8 cellular contexts compared by ENCODE assay signal in the genomic region with DNA sequence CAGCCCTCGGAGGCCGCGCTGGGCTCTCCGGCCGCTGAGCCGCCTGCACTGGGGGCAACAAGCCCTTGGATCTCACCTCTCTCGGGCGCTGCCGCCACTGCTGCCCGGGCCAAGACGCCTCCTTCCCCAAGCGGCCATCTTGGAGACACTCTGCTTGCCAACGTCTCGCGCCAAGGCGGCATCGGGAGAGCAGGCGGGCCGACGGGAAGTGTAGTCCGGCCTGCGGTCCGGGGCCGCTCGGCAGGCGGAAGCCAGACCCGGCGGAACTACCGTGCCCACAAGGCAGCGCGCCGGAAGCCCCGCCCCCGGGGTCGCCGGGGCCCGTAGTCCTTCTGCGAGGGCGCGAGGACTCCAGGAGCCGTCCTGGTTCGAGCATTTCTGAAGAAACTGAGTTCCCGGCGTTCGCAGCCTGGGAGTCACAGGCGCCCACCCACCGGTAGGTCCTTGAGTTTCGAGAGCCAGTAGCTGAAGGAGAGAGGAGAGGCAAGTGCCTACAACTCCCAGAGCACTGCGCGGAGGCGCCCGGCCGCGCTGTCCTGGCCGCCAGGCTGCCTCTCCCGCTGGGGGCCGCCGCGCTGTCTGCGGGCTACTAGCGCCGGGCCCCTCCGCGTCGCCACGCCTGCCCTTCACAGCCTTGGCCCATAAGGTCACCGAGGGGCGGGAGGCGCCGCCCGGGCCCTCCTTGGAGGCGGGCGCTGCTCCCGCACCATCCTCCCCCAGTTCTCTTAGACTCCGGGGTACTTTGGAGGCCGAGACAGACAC. TPM values are rescaled to one million over a fixed set of nuclear protein-coding genes. Genes with fewer than 3 reads are reported as not detected.
A peak's percentile ranks its signal among the peaks of the same experiment; 100 is the strongest.
DNase-seq lines count a peak whose midpoint lies in the region; ATAC-seq and TF ChIP-seq lines count a peak whose summit lies in the region.

A gene with protein sequence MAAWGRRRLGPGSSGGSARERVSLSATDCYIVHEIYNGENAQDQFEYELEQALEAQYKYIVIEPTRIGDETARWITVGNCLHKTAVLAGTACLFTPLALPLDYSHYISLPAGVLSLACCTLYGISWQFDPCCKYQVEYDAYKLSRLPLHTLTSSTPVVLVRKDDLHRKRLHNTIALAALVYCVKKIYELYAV (minus strand): TSS at position 147 of the 762 bp plus-strand sequence. CDS start 9 bp downstream, at position 138.

- H4K8ac ChIP-seq in IMR-90 (ENCODE audit: low read depth in 2 of 2, low read length in 2 of 2) = peak within 1 kb of the TSS; percentile 84 to 93

- H2AK9ac ChIP-seq in IMR-90 (replicated peaks; ENCODE audit: low read depth, low read length, poor library complexity) = peak within 1 kb of the TSS; percentile 99

- no peaks in the 10 kb centered on the region for H3K27me3 ChIP-seq in IMR-90 (ENCODE audit: control insufficient read depth, insufficient read depth, low read length)
- H3K27me3 ChIP-seq in mononuclear cell (ENCODE audit: insufficient read depth, low read length) = no peaks in the 10 kb centered on the region

- peak within 1 kb of the TSS; percentile 91 for H3K18ac ChIP-seq in IMR-90 (ENCODE audit: low read depth, low read length)

- H3K56ac ChIP-seq in IMR-90 (ENCODE audit: extremely low read depth, insufficient read depth, low read length) = peak within 1 kb of the TSS; percentile 94

- dilution Hi-C loops in IMR-90 (cut with HindIII; ENCODE audit: low sequenced_read_pairs, unreplicated experiment) = no loop called here

- BruUV-seq in IMR-90 (replicated peaks; lab: Mats Ljungman, UMichigan) = no TSS peak

- H3K23ac ChIP-seq in IMR-90 (ENCODE audit: low read depth, low read length) = peak within 1 kb of the TSS; percentile 95

- peak within 1 kb of the TSS; percentile 94 for H2AFZ ChIP-seq in IMR-90 (replicated peaks; ENCODE audit: low read length, poor library complexity)

- POLR2A ChIA-PET in IMR-90 (lab: Charles Lee; ENCODE audit: unreplicated experiment) = no interaction called here

- peak within 1 kb of the TSS; percentile 88; the same call in 1 of the 3 replicates for H2BK15ac ChIP-seq in IMR-90 (ENCODE audit: low read depth, low read length)

- peaks cover 23 to 87% of the 10 kb centered on the region in 2 experiments for H3K79me1 ChIP-seq in IMR-90 (ENCODE audit: low read depth in 1 of 2, low read length in 2 of 2)

- no peaks in the 10 kb centered on the region for H3K9me3 ChIP-seq in IMR-90 (ENCODE audit: control insufficient read depth, insufficient read depth, low read length)
- H3K9me3 ChIP-seq in mononuclear cell (ENCODE audit: low read depth, low read length) = no peaks in the 10 kb centered on the region

- peak; percentile 67 for TF ChIP-seq POLR2A in IMR-90 (IDR thresholded peaks at IDR 0.05; ENCODE audit: low read depth, low read length)

- peak; percentile 24; the same call in 1 of the 2 replicates for TF ChIP-seq CTCF in IMR-90 (conservative IDR thresholded peaks at IDR 0.05; ENCODE audit: low read depth, low read length)

- H3K14ac ChIP-seq in IMR-90 (replicated peaks; ENCODE audit: low read depth, low read length) = peak within 1 kb of the TSS; percentile 92

- CTCF ChIA-PET in IMR-90 (lab: Yijun Ruan, JAX) = no interaction called here

- H3K4me2 ChIP-seq in IMR-90 (ENCODE audit: low read depth, low read length) = peak within 1 kb of the TSS; percentile 98

- ATAC-seq in GM21529 (IDR thresholded peaks at IDR 0.05; ENCODE audit: unreplicated experiment) (peak; percentile 89), IMR-90 (ENCODE audit: low read depth) (peak; percentile 94)

- peak within 1 kb of the TSS; percentile 96 for H2BK5ac ChIP-seq in IMR-90 (ENCODE audit: low read depth, low read length, poor library complexity, severe bottlenecking)

- peak within 1 kb of the TSS; percentile 97 for H2BK120ac ChIP-seq in IMR-90 (ENCODE audit: low read depth, low read length)

- peak within 1 kb of the TSS; percentile 97 for H3K27ac ChIP-seq in IMR-90 (ENCODE audit: insufficient read depth, low read length)

- H4K91ac ChIP-seq in IMR-90 (ENCODE audit: insufficient read depth, low read depth, low read length) = peak within 1 kb of the TSS; percentile 90

- peaks cover 46% of the 10 kb centered on the region for H4K20me1 ChIP-seq in IMR-90 (ENCODE audit: insufficient read depth, low read length)

- WGBS in IMR-90 (ENCODE audit: extremely low coverage in 2 of 2, insufficient read length in 1 of 2), 2 experiments = 1% methylated on average over 13 of the region's 76 CpGs; no CpG with 5 or more reads in 1 of the 2 experiments

- H3K9ac ChIP-seq in IMR-90 (ENCODE audit: low read depth, low read length) = peak within 1 kb of the TSS; percentile 94

- H3K36me3 ChIP-seq in IMR-90 (ENCODE audit: control insufficient read depth, insufficient read depth, low read length) = peaks cover 12% of the 10 kb centered on the region

- no peak for TF ChIP-seq RAD21 in IMR-90 (IDR thresholded peaks at IDR 0.05; ENCODE audit: low read length)

- peaks cover 39% of the 10 kb centered on the region for H3K9me1 ChIP-seq in IMR-90 (ENCODE audit: insufficient read depth, low read length)

- H4K5ac ChIP-seq in IMR-90 (ENCODE audit: low read depth, low read length) = peak within 1 kb of the TSS; percentile 74

- peak within 1 kb of the TSS; percentile 92 for H3K4ac ChIP-seq in IMR-90 (ENCODE audit: low read depth, low read length)

- H3K4me3 ChIP-seq in IMR-90 (ENCODE audit: insufficient read depth, low read depth, low read length) (peak within 1 kb of the TSS; percentile 87), mononuclear cell (ENCODE audit: low read length) (peak within 1 kb of the TSS; percentile 88)

- DNase-seq in DMS153 (lab: John Stamatoyannopoulos, UW) = peak; percentile 66
- peak; percentile 94 for DNase-seq in IMR-90
- peak; percentile 98 for DNase-seq in OCI-M1 (lab: John Stamatoyannopoulos, UW)
- peak; percentile 93 for DNase-seq in activated T-cell treated with anti-CD3 and anti-CD28 coated beads for 24 hours (ENCODE audit: low read depth)
- DNase-seq in epidermal melanocyte (ENCODE audit: insufficient read length, low spot score) = peak; percentile 95
- DNase-seq in stimulated activated CD8-positive, alpha-beta memory T cell treated with anti-CD3 and anti-CD28 coated beads, Interleukin-2, amount 100 ng/mL, for 48 hours (ENCODE audit: low read depth in 2 of 2) = peak; percentile 92 to 95

- in situ Hi-C loops in IMR-90 (cut with MboI; ENCODE audit: low sequenced_read_pairs) = no loop called here

- H2AK5ac ChIP-seq in IMR-90 (ENCODE audit: low read depth, low read length) = peak within 1 kb of the TSS; percentile 95

- H3K4me1 ChIP-seq in IMR-90 (ENCODE audit: control insufficient read depth, insufficient read depth, low read length) (peaks cover 8% of the 10 kb centered on the region), mononuclear cell (ENCODE audit: insufficient read depth, low read length) (peaks cover 61% of the 10 kb centered on the region)

- intact Hi-C loops in IMR-90 (cut with micrococcal nuclease) = loop anchor here (1.0 to 5.0 kb wide), 4 partner anchors 47 to 172 kb away; partner anchors contain the start of genes MAP2K3 and USP22

- H2BK20ac ChIP-seq in IMR-90 (ENCODE audit: low read depth, low read length) = peak within 1 kb of the TSS; percentile 83; the same call in 1 of the 2 replicates

TF ChIP-seq in IMR-90, 13 proteins besides CTCF, POLR2A, EP300 and RAD21:
- TF ChIP-seq, protein P1, sequence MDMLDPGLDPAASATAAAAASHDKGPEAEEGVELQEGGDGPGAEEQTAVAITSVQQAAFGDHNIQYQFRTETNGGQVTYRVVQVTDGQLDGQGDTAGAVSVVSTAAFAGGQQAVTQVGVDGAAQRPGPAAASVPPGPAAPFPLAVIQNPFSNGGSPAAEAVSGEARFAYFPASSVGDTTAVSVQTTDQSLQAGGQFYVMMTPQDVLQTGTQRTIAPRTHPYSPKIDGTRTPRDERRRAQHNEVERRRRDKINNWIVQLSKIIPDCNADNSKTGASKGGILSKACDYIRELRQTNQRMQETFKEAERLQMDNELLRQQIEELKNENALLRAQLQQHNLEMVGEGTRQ (IDR thresholded peaks at IDR 0.05; ENCODE audit: low read depth, low read length) = no peak
- TF ChIP-seq MXI1 (IDR thresholded peaks at IDR 0.05; ENCODE audit: borderline replicate concordance, low read depth, low read length) = peak; percentile 35; the same call in 1 of the 2 replicates
TF ChIP-seq in IMR-90: peak in this region for 1.

RNA-seq across cellular contexts. Expression of the gene that starts here (rescaled TPM):
- 19.2 and 19.9 TPM in 2 replicates for total RNA-seq in IMR-90 (2012; rRNA removed)
- 44.7 and 57.6 TPM in 2 replicates for polyA plus RNA-seq in IMR-90 (2012; rRNA removed)
- 38.0 and 64.3 TPM in 2 replicates for polyA plus RNA-seq in IMR-90 (2012; cell fraction: cytosol; rRNA removed)
- 17.1 and 33.2 TPM in 2 replicates for polyA plus RNA-seq in IMR-90 (2012; cell fraction: nucleus; rRNA removed; ENCODE audit: low replicate concordance)
- total RNA-seq in mononuclear cell = 15.8 TPM

Comparison
In these comparisons a context has a peak if more than half of its experiments do, and no peak if none do; other contexts are left out.
1. Peak in every context shown above with its lines: DNase-seq, ATAC-seq, H3K4me3 ChIP-seq and H3K27ac ChIP-seq.